ENCODE assay signal across 1 cellular context in genomic region chr14:104729835-104730181, GRCh38.
A peak's percentile ranks its signal among the peaks of the same experiment; 100 is the strongest.
TF ChIP-seq lines count a peak whose summit lies in the region.

No MANE protein-coding gene starts in this region.

TF ChIP-seq in K562, 482 proteins besides CTCF, POLR2A, EP300 and RAD21 (continued from another document and continues in another):
- TF ChIP-seq ZNF398 (CRISPR knock-in tag; IDR thresholded peaks at IDR 0.05) (no peak), FOXA3 (CRISPR knock-in tag; conservative IDR thresholded peaks at IDR 0.05 in 1 of 2, IDR thresholded peaks at IDR 0.05 in 1 of 2) (peak in 1 of 2 experiments; percentile 5; a peak in 1 of 4 replicates), CTCFL (IDR thresholded peaks at IDR 0.05; ENCODE audit: borderline replicate concordance, insufficient read depth, low read depth, low read length, poor library complexity, severe bottlenecking) (no peak), FUS (optimal IDR thresholded peaks at IDR 0.05; ENCODE audit: low read depth, low read length) (no peak), ZNF354B (CRISPR knock-in tag; IDR thresholded peaks at IDR 0.05) (no peak), TBP (optimal IDR thresholded peaks at IDR 0.05; ENCODE audit: low read depth, low read length) (peak; percentile 35), MAZ (CRISPR knock-in tag; conservative IDR thresholded peaks at IDR 0.05 in 1 of 2, IDR thresholded peaks at IDR 0.05 in 1 of 2) (peak in 1 of 2 experiments; percentile 12; a peak in 2 of 4 replicates), FIP1L1 (IDR thresholded peaks at IDR 0.05; ENCODE audit: low read depth, low read length, poor library complexity, severe bottlenecking) (no peak), POLR2G (IDR thresholded peaks at IDR 0.05; ENCODE audit: low read depth, low read length) (peak; percentile 76), LEF1 (IDR thresholded peaks at IDR 0.05) (no peak), CHAMP1 (IDR thresholded peaks at IDR 0.05) (no peak), ZNF121 (CRISPR knock-in tag; conservative IDR thresholded peaks at IDR 0.05) (no peak), MTA2 (IDR thresholded peaks at IDR 0.05; ENCODE audit: low read depth) (no peak), CCNT2 (IDR thresholded peaks at IDR 0.05; ENCODE audit: borderline replicate concordance, extremely low read depth, insufficient read length, low read depth, low read length) (no peak), TCF3 (CRISPR knock-in tag; IDR thresholded peaks at IDR 0.05) (no peak), AFF1 (IDR thresholded peaks at IDR 0.05; ENCODE audit: low read depth in 1 of 2, partially characterized antibody in 2 of 2) (no peak), YBX1 (IDR thresholded peaks at IDR 0.05) (no peak), CC2D1A (IDR thresholded peaks at IDR 0.05) (no peak), HNRNPLL (IDR thresholded peaks at IDR 0.05; ENCODE audit: low read depth, low read length, poor library complexity, severe bottlenecking) (peak; percentile 20), DMBX1 (CRISPR knock-in tag; IDR thresholded peaks at IDR 0.05; ENCODE audit: borderline replicate concordance) (no peak), KDM4B (IDR thresholded peaks at IDR 0.05; ENCODE audit: borderline replicate concordance in 2 of 2, low read depth in 1 of 2) (no peak), RFX5 (IDR thresholded peaks at IDR 0.05; ENCODE audit: low read depth, low read length) (no peak), SIX5 (IDR thresholded peaks at IDR 0.05; ENCODE audit: borderline replicate concordance in 1 of 2, insufficient read depth in 1 of 2, low read depth in 1 of 2, low read length in 2 of 2) (no peak), MEF2D (tag; conservative IDR thresholded peaks at IDR 0.05; ENCODE audit: low read depth) (no peak), ZNF318 (IDR thresholded peaks at IDR 0.05; ENCODE audit: borderline replicate concordance in 1 of 2, low read depth in 1 of 2) (no peak), MYNN (IDR thresholded peaks at IDR 0.05) (peak; percentile 33; the same call in 1 of the 2 replicates), MYNN (CRISPR knock-in tag; IDR thresholded peaks at IDR 0.05) (no peak), HSF4 (CRISPR knock-in tag; IDR thresholded peaks at IDR 0.05; ENCODE audit: borderline replicate concordance) (no peak), PYGO2 (tag; IDR thresholded peaks at IDR 0.05) (no peak), SUPT5H (IDR thresholded peaks at IDR 0.05) (no peak; the same call in none of the 2 replicates), ZSCAN32 (CRISPR knock-in tag; IDR thresholded peaks at IDR 0.05) (no peak), RNF2 (IDR thresholded peaks at IDR 0.05) (no peak), PCBP1 (IDR thresholded peaks at IDR 0.05; ENCODE audit: low read depth, low read length, poor library complexity, severe bottlenecking) (no peak), TAF15 (IDR thresholded peaks at IDR 0.05; ENCODE audit: low read depth, low read length) (no peak), ZNF644 (tag; IDR thresholded peaks at IDR 0.05; ENCODE audit: low read depth) (no peak), ZBTB2 (IDR thresholded peaks at IDR 0.05) (peak; percentile 80), DIDO1 (tag; IDR thresholded peaks at IDR 0.05; ENCODE audit: low read depth) (no peak), HEY1 (CRISPR knock-in tag; IDR thresholded peaks at IDR 0.05; ENCODE audit: borderline replicate concordance) (no peak), E2F6 (IDR thresholded peaks at IDR 0.05; ENCODE audit: borderline replicate concordance in 1 of 2, extremely low read depth in 1 of 2, insufficient read depth in 1 of 2, insufficient read length in 1 of 2, low read depth in 1 of 2, low read length in 1 of 2, poor library complexity in 1 of 2, severe bottlenecking in 1 of 2) (peak; percentile 11 to 33)
